ENCODE assay signal across 8 cellular contexts in genomic region chr17:416293-417206, GRCh38. TPM values are rescaled to one million over a fixed set of nuclear protein-coding genes. Genes with fewer than 3 reads are reported as not detected.
A peak's percentile ranks its signal among the peaks of the same experiment; 100 is the strongest.
DNase-seq lines count a peak whose midpoint lies in the region; ATAC-seq and TF ChIP-seq lines count a peak whose summit lies in the region.

No MANE protein-coding gene starts in this region.

- TF ChIP-seq CTCF in esophagus squamous epithelium (IDR thresholded peaks at IDR 0.05) (no peak), CD14-positive monocyte (IDR thresholded peaks at IDR 0.05) (no peak)

- 56 to 61% methylated on average over 18 to 19 of the region's 23 CpGs for WGBS in esophagus squamous epithelium, 2 donors

- intact Hi-C loops in CD4-positive, alpha-beta memory T cell (cut with micrococcal nuclease): no loop called here
- intact Hi-C loops in esophagus squamous epithelium (cut with DNase I) (no loop called here), CD14-positive monocyte (cut with micrococcal nuclease) (no loop called here)

- no peaks in the 10 kb centered on the region for H3K27me3 Mint-ChIP-seq in CD4-positive, alpha-beta memory T cell
- peaks cover 0 to 13% (median 3%) of the 10 kb centered on the region in 3 donors for H3K27me3 Mint-ChIP-seq in CD14-positive monocyte (ENCODE audit: low read depth in 3 of 3)

- H3K36me3 Mint-ChIP-seq in CD4-positive, alpha-beta memory T cell: peaks cover 8 to 13% of the 10 kb centered on the region in 2 donors
- peaks cover 5 to 13% of the 10 kb centered on the region in 2 donors for H3K36me3 Mint-ChIP-seq in CD14-positive monocyte

- H3K9me3 Mint-ChIP-seq in CD4-positive, alpha-beta memory T cell: no peaks in the 10 kb centered on the region
- peaks cover 0 to 3% (median 0%) of the 10 kb centered on the region in 7 donors for H3K9me3 Mint-ChIP-seq in CD14-positive monocyte

- ATAC-seq in GM21526 (IDR thresholded peaks at IDR 0.05; ENCODE audit: low FRiP score, unreplicated experiment) (peak; percentile 72), HG02840 (IDR thresholded peaks at IDR 0.05; ENCODE audit: low FRiP score, unreplicated experiment) (no peak)

- H3K36me3 ChIP-seq in CD4-positive, alpha-beta memory T cell (ENCODE audit: insufficient read depth, low read length): no peaks in the 10 kb centered on the region
- peaks cover 0 to 19% (median 0%) of the 10 kb centered on the region in 3 donors for H3K36me3 ChIP-seq in esophagus squamous epithelium

- CTCF ChIA-PET in CD4-positive, alpha-beta memory T cell (lab: Charles Lee; ENCODE audit: partially characterized antibody): interaction anchor here (0.7 to 5.1 kb wide), 6 partner anchors 18 to 580 kb away, joined by 3 to 42 read pairs (median 4); partner anchors contain the start of gene VPS53

- TF ChIP-seq POLR2A in esophagus squamous epithelium (IDR thresholded peaks at IDR 0.05): peak in 1 of 4 donors; percentile 33

- H3K27me3 ChIP-seq in CD4-positive, alpha-beta memory T cell (ENCODE audit: insufficient read depth, low read length): no peaks in the 10 kb centered on the region
- H3K27me3 ChIP-seq in esophagus squamous epithelium: no peaks in the 10 kb centered on the region

- H3K27ac ChIP-seq in CD4-positive, alpha-beta memory T cell (ENCODE audit: low read depth, low read length): peak overlapping the region; percentile 70
- H3K27ac ChIP-seq in esophagus squamous epithelium: peak overlapping the region in 3 of 4 donors; percentile 19 to 60 (median 52)

- H3K4me3 Mint-ChIP-seq in CD4-positive, alpha-beta memory T cell: peak overlapping the region; percentile 86 to 98 (median 93)
- peak overlapping the region in 1 of 2 donors; percentile 31 for H3K4me3 Mint-ChIP-seq in CD14-positive monocyte

- POLR2A ChIA-PET in CD4-positive, alpha-beta memory T cell (lab: Charles Lee; ENCODE audit: partially characterized antibody): interaction anchor here (0.7 to 2.9 kb wide), 9 partner anchors 11 to 579 kb away, joined by 3 to 31 read pairs (median 3); partner anchors contain the start of genes GEMIN4, GLOD4, MRM3 and VPS53

- H3K4me1 ChIP-seq in CD4-positive, alpha-beta memory T cell (ENCODE audit: insufficient read depth, low read length): peaks cover 88% of the 10 kb centered on the region
- H3K4me1 ChIP-seq in esophagus squamous epithelium: peaks cover 0 to 12% (median 6%) of the 10 kb centered on the region in 3 donors

- H3K9me3 ChIP-seq in CD4-positive, alpha-beta memory T cell (ENCODE audit: control insufficient read depth in 1 of 2, low read length in 2 of 2): no peaks in the 10 kb centered on the region
- no peaks in the 10 kb centered on the region for H3K9me3 ChIP-seq in esophagus squamous epithelium

- peak overlapping the region; percentile 92 to 98 (median 97) for H3K27ac Mint-ChIP-seq in CD4-positive, alpha-beta memory T cell
- H3K27ac Mint-ChIP-seq in CD14-positive monocyte: peak overlapping the region in 3 of 7 donors; percentile 10 to 75 (median 73)

- peaks cover 60 to 90% (median 78%) of the 10 kb centered on the region in 4 donors for H3K4me1 Mint-ChIP-seq in CD4-positive, alpha-beta memory T cell
- peaks cover 69% of the 10 kb centered on the region for H3K4me1 Mint-ChIP-seq in CD14-positive monocyte

- peak overlapping the region; percentile 73 to 77 for H3K4me3 ChIP-seq in CD4-positive, alpha-beta memory T cell (ENCODE audit: low read length in 2 of 2)
- peak overlapping the region in 2 of 4 donors; percentile 12 to 50 for H3K4me3 ChIP-seq in esophagus squamous epithelium

- DNase-seq in CD4-positive, alpha-beta memory T cell: peak; percentile 58 to 71 (median 67)
- peak in 4 of 5 experiments; percentile 18 to 90 (median 40) for DNase-seq in T-helper 2 cell
- DNase-seq in esophagus squamous epithelium (lab: John Stamatoyannopoulos, UW): no peak
- no peak for DNase-seq in NOMO-1 treated with DMSO at 0.1 percent for 48 hours (lab: John Stamatoyannopoulos, UW; ENCODE audit: unreplicated experiment)
- DNase-seq in CD14-positive monocyte (ENCODE audit: low spot score): no peak
- no peak for DNase-seq in NCI-H1048 (lab: John Stamatoyannopoulos, UW)

RNA-seq across cellular contexts. Expression of gene RFLNB, which starts 29.2 kb away (rescaled TPM):
- total RNA-seq in CD4-positive, alpha-beta memory T cell: 10 to 100 TPM; 20.5 to 21.6 TPM
- 10 to 100 TPM; 19.6 to 20.4 TPM for polyA plus RNA-seq in CD4-positive, alpha-beta memory T cell
- 1 to 10 TPM in 3 of 4 donors, under 1 TPM in 1; 0.72 to 9.0 (median 3.3) TPM for total RNA-seq in esophagus squamous epithelium
- polyA plus RNA-seq in CD14-positive monocyte: 10 to 100 TPM; 19.8 to 22.0 TPM

Comparison
In these comparisons a context has a peak if more than half of its experiments do, and no peak if none do; other contexts are left out.
1. DNase-seq: peak in CD4-positive, alpha-beta memory T cell (5 of 5) and T-helper 2 cell (4 of 5); none in esophagus squamous epithelium (single experiment), NOMO-1 treated with DMSO at 0.1 percent for 48 hours (single experiment), CD14-positive monocyte (single experiment) and NCI-H1048 (single experiment).